Comparison of ENCODE assay signal across 1 cellular context in the genomic region with DNA sequence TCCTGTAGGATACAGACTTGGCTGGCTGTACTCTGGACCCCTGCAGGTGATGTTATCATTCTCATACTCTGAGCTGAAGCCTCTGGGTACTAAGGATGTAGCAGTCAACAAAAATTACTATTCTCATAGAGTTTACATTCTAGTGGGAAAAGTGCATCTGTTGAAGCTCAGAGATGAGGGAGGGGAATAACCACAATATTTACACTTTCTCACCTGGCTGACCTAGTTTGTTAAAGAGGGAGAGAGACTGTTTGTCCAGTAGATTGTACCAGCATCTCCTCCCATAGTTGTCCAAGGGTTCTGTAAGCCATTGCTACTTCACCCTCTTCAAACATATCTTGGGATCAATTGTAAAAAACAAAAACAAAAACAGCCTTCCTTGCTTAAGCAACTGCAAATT.
TF ChIP-seq lines count a peak whose summit lies in the region.

No MANE protein-coding gene starts in this region.

TF ChIP-seq in GM12878, 131 proteins besides CTCF, POLR2A, EP300 and RAD21:
- TF ChIP-seq, protein P1, sequence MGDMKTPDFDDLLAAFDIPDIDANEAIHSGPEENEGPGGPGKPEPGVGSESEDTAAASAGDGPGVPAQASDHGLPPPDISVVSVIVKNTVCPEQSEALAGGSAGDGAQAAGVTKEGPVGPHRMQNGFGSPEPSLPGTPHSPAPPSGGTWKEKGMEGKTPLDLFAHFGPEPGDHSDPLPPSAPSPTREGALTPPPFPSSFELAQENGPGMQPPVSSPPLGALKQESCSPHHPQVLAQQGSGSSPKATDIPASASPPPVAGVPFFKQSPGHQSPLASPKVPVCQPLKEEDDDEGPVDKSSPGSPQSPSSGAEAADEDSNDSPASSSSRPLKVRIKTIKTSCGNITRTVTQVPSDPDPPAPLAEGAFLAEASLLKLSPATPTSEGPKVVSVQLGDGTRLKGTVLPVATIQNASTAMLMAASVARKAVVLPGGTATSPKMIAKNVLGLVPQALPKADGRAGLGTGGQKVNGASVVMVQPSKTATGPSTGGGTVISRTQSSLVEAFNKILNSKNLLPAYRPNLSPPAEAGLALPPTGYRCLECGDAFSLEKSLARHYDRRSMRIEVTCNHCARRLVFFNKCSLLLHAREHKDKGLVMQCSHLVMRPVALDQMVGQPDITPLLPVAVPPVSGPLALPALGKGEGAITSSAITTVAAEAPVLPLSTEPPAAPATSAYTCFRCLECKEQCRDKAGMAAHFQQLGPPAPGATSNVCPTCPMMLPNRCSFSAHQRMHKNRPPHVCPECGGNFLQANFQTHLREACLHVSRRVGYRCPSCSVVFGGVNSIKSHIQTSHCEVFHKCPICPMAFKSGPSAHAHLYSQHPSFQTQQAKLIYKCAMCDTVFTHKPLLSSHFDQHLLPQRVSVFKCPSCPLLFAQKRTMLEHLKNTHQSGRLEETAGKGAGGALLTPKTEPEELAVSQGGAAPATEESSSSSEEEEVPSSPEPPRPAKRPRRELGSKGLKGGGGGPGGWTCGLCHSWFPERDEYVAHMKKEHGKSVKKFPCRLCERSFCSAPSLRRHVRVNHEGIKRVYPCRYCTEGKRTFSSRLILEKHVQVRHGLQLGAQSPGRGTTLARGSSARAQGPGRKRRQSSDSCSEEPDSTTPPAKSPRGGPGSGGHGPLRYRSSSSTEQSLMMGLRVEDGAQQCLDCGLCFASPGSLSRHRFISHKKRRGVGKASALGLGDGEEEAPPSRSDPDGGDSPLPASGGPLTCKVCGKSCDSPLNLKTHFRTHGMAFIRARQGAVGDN (IDR thresholded peaks at IDR 0.05): no peak
- no peak for TF ChIP-seq NFYA (IDR thresholded peaks at IDR 0.05; ENCODE audit: borderline replicate concordance, low read depth, low read length)
- TF ChIP-seq GABPA (IDR thresholded peaks at IDR 0.05; ENCODE audit: low read depth): no peak
- no peak for TF ChIP-seq FOXM1 (IDR thresholded peaks at IDR 0.05; ENCODE audit: low read depth, low read length)
- TF ChIP-seq, protein P2, sequence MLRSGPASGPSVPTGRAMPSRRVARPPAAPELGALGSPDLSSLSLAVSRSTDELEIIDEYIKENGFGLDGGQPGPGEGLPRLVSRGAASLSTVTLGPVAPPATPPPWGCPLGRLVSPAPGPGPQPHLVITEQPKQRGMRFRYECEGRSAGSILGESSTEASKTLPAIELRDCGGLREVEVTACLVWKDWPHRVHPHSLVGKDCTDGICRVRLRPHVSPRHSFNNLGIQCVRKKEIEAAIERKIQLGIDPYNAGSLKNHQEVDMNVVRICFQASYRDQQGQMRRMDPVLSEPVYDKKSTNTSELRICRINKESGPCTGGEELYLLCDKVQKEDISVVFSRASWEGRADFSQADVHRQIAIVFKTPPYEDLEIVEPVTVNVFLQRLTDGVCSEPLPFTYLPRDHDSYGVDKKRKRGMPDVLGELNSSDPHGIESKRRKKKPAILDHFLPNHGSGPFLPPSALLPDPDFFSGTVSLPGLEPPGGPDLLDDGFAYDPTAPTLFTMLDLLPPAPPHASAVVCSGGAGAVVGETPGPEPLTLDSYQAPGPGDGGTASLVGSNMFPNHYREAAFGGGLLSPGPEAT (IDR thresholded peaks at IDR 0.05; ENCODE audit: low read depth): no peak
- TF ChIP-seq HDAC2 (IDR thresholded peaks at IDR 0.05): no peak
- TF ChIP-seq, protein P3, sequence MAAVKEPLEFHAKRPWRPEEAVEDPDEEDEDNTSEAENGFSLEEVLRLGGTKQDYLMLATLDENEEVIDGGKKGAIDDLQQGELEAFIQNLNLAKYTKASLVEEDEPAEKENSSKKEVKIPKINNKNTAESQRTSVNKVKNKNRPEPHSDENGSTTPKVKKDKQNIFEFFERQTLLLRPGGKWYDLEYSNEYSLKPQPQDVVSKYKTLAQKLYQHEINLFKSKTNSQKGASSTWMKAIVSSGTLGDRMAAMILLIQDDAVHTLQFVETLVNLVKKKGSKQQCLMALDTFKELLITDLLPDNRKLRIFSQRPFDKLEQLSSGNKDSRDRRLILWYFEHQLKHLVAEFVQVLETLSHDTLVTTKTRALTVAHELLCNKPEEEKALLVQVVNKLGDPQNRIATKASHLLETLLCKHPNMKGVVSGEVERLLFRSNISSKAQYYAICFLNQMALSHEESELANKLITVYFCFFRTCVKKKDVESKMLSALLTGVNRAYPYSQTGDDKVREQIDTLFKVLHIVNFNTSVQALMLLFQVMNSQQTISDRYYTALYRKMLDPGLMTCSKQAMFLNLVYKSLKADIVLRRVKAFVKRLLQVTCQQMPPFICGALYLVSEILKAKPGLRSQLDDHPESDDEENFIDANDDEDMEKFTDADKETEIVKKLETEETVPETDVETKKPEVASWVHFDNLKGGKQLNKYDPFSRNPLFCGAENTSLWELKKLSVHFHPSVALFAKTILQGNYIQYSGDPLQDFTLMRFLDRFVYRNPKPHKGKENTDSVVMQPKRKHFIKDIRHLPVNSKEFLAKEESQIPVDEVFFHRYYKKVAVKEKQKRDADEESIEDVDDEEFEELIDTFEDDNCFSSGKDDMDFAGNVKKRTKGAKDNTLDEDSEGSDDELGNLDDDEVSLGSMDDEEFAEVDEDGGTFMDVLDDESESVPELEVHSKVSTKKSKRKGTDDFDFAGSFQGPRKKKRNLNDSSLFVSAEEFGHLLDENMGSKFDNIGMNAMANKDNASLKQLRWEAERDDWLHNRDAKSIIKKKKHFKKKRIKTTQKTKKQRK (IDR thresholded peaks at IDR 0.05; ENCODE audit: low read depth, low read length): no peak
- no peak for TF ChIP-seq IRF4 (IDR thresholded peaks at IDR 0.05; ENCODE audit: low read depth, low read length)
- TF ChIP-seq, protein P4, sequence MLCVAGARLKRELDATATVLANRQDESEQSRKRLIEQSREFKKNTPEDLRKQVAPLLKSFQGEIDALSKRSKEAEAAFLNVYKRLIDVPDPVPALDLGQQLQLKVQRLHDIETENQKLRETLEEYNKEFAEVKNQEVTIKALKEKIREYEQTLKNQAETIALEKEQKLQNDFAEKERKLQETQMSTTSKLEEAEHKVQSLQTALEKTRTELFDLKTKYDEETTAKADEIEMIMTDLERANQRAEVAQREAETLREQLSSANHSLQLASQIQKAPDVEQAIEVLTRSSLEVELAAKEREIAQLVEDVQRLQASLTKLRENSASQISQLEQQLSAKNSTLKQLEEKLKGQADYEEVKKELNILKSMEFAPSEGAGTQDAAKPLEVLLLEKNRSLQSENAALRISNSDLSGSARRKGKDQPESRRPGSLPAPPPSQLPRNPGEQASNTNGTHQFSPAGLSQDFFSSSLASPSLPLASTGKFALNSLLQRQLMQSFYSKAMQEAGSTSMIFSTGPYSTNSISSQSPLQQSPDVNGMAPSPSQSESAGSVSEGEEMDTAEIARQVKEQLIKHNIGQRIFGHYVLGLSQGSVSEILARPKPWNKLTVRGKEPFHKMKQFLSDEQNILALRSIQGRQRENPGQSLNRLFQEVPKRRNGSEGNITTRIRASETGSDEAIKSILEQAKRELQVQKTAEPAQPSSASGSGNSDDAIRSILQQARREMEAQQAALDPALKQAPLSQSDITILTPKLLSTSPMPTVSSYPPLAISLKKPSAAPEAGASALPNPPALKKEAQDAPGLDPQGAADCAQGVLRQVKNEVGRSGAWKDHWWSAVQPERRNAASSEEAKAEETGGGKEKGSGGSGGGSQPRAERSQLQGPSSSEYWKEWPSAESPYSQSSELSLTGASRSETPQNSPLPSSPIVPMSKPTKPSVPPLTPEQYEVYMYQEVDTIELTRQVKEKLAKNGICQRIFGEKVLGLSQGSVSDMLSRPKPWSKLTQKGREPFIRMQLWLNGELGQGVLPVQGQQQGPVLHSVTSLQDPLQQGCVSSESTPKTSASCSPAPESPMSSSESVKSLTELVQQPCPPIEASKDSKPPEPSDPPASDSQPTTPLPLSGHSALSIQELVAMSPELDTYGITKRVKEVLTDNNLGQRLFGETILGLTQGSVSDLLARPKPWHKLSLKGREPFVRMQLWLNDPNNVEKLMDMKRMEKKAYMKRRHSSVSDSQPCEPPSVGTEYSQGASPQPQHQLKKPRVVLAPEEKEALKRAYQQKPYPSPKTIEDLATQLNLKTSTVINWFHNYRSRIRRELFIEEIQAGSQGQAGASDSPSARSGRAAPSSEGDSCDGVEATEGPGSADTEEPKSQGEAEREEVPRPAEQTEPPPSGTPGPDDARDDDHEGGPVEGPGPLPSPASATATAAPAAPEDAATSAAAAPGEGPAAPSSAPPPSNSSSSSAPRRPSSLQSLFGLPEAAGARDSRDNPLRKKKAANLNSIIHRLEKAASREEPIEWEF (IDR thresholded peaks at IDR 0.05; ENCODE audit: insufficient replicate concordance, low read depth, low read length): no peak
- TF ChIP-seq, protein P5, sequence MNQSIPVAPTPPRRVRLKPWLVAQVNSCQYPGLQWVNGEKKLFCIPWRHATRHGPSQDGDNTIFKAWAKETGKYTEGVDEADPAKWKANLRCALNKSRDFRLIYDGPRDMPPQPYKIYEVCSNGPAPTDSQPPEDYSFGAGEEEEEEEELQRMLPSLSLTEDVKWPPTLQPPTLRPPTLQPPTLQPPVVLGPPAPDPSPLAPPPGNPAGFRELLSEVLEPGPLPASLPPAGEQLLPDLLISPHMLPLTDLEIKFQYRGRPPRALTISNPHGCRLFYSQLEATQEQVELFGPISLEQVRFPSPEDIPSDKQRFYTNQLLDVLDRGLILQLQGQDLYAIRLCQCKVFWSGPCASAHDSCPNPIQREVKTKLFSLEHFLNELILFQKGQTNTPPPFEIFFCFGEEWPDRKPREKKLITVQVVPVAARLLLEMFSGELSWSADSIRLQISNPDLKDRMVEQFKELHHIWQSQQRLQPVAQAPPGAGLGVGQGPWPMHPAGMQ (IDR thresholded peaks at IDR 0.05; ENCODE audit: borderline replicate concordance): no peak
- TF ChIP-seq SP1 (IDR thresholded peaks at IDR 0.05; ENCODE audit: low read depth, low read length): no peak
- no peak for TF ChIP-seq NR2C1 (IDR thresholded peaks at IDR 0.05)
- TF ChIP-seq, protein P6, sequence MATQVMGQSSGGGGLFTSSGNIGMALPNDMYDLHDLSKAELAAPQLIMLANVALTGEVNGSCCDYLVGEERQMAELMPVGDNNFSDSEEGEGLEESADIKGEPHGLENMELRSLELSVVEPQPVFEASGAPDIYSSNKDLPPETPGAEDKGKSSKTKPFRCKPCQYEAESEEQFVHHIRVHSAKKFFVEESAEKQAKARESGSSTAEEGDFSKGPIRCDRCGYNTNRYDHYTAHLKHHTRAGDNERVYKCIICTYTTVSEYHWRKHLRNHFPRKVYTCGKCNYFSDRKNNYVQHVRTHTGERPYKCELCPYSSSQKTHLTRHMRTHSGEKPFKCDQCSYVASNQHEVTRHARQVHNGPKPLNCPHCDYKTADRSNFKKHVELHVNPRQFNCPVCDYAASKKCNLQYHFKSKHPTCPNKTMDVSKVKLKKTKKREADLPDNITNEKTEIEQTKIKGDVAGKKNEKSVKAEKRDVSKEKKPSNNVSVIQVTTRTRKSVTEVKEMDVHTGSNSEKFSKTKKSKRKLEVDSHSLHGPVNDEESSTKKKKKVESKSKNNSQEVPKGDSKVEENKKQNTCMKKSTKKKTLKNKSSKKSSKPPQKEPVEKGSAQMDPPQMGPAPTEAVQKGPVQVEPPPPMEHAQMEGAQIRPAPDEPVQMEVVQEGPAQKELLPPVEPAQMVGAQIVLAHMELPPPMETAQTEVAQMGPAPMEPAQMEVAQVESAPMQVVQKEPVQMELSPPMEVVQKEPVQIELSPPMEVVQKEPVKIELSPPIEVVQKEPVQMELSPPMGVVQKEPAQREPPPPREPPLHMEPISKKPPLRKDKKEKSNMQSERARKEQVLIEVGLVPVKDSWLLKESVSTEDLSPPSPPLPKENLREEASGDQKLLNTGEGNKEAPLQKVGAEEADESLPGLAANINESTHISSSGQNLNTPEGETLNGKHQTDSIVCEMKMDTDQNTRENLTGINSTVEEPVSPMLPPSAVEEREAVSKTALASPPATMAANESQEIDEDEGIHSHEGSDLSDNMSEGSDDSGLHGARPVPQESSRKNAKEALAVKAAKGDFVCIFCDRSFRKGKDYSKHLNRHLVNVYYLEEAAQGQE (IDR thresholded peaks at IDR 0.05; ENCODE audit: low read depth, low read length): no peak
- no peak for TF ChIP-seq MXI1 (IDR thresholded peaks at IDR 0.05; ENCODE audit: low read depth, low read length)
- TF ChIP-seq NBN (IDR thresholded peaks at IDR 0.05): no peak
- TF ChIP-seq CEBPB (IDR thresholded peaks at IDR 0.05; ENCODE audit: borderline replicate concordance in 1 of 2, low read depth in 2 of 2, low read length in 2 of 2): no peak
- no peak for TF ChIP-seq BACH1 (IDR thresholded peaks at IDR 0.05; ENCODE audit: borderline replicate concordance)
- TF ChIP-seq, protein P7, sequence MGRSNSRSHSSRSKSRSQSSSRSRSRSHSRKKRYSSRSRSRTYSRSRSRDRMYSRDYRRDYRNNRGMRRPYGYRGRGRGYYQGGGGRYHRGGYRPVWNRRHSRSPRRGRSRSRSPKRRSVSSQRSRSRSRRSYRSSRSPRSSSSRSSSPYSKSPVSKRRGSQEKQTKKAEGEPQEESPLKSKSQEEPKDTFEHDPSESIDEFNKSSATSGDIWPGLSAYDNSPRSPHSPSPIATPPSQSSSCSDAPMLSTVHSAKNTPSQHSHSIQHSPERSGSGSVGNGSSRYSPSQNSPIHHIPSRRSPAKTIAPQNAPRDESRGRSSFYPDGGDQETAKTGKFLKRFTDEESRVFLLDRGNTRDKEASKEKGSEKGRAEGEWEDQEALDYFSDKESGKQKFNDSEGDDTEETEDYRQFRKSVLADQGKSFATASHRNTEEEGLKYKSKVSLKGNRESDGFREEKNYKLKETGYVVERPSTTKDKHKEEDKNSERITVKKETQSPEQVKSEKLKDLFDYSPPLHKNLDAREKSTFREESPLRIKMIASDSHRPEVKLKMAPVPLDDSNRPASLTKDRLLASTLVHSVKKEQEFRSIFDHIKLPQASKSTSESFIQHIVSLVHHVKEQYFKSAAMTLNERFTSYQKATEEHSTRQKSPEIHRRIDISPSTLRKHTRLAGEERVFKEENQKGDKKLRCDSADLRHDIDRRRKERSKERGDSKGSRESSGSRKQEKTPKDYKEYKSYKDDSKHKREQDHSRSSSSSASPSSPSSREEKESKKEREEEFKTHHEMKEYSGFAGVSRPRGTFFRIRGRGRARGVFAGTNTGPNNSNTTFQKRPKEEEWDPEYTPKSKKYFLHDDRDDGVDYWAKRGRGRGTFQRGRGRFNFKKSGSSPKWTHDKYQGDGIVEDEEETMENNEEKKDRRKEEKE (IDR thresholded peaks at IDR 0.05): no peak
TF ChIP-seq in GM12878: peak in this region for 0.
